9 cellular contexts compared by ENCODE assay signal in the genomic region with DNA sequence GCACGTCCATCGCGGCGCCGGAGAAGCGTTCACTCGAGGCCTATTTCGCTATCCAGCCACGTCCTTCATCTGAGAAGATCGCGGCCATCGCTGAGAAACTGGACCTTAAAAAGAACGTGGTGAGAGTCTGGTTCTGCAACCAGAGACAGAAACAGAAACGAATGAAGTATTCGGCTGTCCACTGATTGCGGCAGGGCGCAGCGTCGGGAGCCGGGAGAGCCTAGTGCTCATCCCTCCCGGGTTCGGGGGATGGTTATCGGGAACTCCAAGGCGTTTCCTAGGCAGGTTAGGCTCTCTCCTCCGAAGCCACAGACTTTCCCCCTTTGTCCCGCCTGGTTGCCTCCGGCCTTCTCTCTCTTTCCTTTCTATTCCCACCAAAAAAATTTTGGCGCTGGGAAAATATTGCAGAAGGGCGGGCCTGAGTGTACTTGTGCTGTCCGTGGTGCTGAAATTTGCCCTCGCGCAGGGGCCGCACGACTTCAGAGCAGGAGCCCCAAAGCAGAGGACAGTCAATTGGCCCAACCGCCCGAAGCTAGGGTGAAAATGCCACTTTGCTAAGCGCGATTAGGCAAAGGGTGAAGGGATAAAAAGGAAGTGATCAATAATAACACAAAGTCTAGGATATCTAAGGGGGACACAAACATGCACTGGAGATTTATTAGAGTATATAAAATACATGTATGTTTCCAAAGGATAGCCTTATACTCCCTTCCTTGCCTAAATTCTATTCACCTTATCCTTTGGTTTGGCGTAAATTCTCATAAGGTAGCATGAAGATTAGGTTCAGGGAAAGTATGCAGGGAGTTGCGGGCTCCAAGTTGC. TPM values are rescaled to one million over a fixed set of nuclear protein-coding genes. Genes with fewer than 3 reads are reported as not detected.
DNase-seq lines count a peak whose midpoint lies in the region; ATAC-seq, FAIRE-seq and TF ChIP-seq lines count a peak whose summit lies in the region.
"Had no signal": no experiment of that assay in that cellular context is flagged by ENCODE, and none has a peak within 500 bp of the region (broad histone marks: within the 10 kb centered on the region; RNA-seq: fewer than 3 reads in every experiment).

No MANE protein-coding gene starts in this region.

- no peak overlapping the region for H3K27ac Mint-ChIP-seq in GM23338
- no peak overlapping the region for H3K27ac Mint-ChIP-seq in activated T-helper 17 cell treated with anti-CD3 and anti-CD28 coated beads, Interleukin-2, amount 50 U/mL, for 72 hours

- CTCF ChIA-PET in PC-3 (lab: Charles Lee) (no interaction called here), endothelial cell of umbilical vein (lab: Charles Lee) (interaction anchor here (0.6 kb wide), 1 partner anchor 81 kb away, joined by 4 read pairs; no protein-coding TSS in a partner anchor)

- H3K9me3 ChIP-seq in PC-3 (ENCODE audit: low read length), result no peaks in the 10 kb centered on the region
- no peaks in the 10 kb centered on the region for H3K9me3 ChIP-seq in endothelial cell of umbilical vein (replicated peaks; ENCODE audit: control insufficient read depth, insufficient read depth, low read length)
- no peaks in the 10 kb centered on the region for H3K9me3 ChIP-seq in neural cell (ENCODE audit: low read length)

- H3K36me3 Mint-ChIP-seq in GM23338 (ENCODE audit: low read depth), result no peaks in the 10 kb centered on the region
- H3K36me3 Mint-ChIP-seq in activated T-helper 17 cell treated with anti-CD3 and anti-CD28 coated beads, Interleukin-2, amount 50 U/mL, for 72 hours (ENCODE audit: low read depth), result peaks cover 8% of the 10 kb centered on the region

- BruUV-seq in PC-3 (replicated peaks; lab: Mats Ljungman, UMichigan) (no TSS peak), endothelial cell of umbilical vein (replicated peaks; lab: Mats Ljungman, UMichigan) (no TSS peak)

- no peak for TF ChIP-seq RAD21 in neural cell (conservative IDR thresholded peaks at IDR 0.05)

- H3K4me2 ChIP-seq in GM23338 (peak overlapping the region; percentile 86), PC-3 (ENCODE audit: low read length) (no peak overlapping the region), endothelial cell of umbilical vein (ENCODE audit: insufficient read depth, low read length) (peak overlapping the region; percentile 38), neural cell (ENCODE audit: low read length) (no peak overlapping the region)

- H3K9me3 Mint-ChIP-seq in GM23338, result peaks cover 9% of the 10 kb centered on the region; the same call in 2 of the 3 replicates
- H3K9me3 Mint-ChIP-seq in activated T-helper 17 cell treated with anti-CD3 and anti-CD28 coated beads, Interleukin-2, amount 50 U/mL, for 72 hours, result no peaks in the 10 kb centered on the region

- TF ChIP-seq CTCF in GM23338 (conservative IDR thresholded peaks at IDR 0.05; ENCODE audit: low read depth in 2 of 2) (no peak), PC-3 (conservative IDR thresholded peaks at IDR 0.05; ENCODE audit: low read depth, low read length) (no peak), endothelial cell of umbilical vein (IDR thresholded peaks at IDR 0.05; ENCODE audit: extremely low read depth in 1 of 2, insufficient read depth in 1 of 2, low read depth in 1 of 2, low read length in 2 of 2) (no peak), neural cell (IDR thresholded peaks at IDR 0.05; ENCODE audit: poor library complexity, severe bottlenecking) (no peak)

- H3K36me3 ChIP-seq in GM23338 (ENCODE audit: insufficient read depth), result no peaks in the 10 kb centered on the region
- no peaks in the 10 kb centered on the region for H3K36me3 ChIP-seq in PC-3 (ENCODE audit: low read depth, low read length)
- H3K36me3 ChIP-seq in endothelial cell of umbilical vein (ENCODE audit: control insufficient read depth in 2 of 2, extremely low read depth in 1 of 2, insufficient read depth in 2 of 2, low read length in 2 of 2), result no peaks in the 10 kb centered on the region
- H3K36me3 ChIP-seq in neural cell (ENCODE audit: insufficient read depth, low read length), result no peaks in the 10 kb centered on the region

- H3K27ac ChIP-seq in GM23338 (ENCODE audit: low read depth) (no peak overlapping the region), PC-3 (ENCODE audit: low read length) (no peak overlapping the region), endothelial cell of umbilical vein (ENCODE audit: insufficient read depth, low read depth, low read length) (no peak overlapping the region), neural cell (ENCODE audit: low read length) (no peak overlapping the region)

- peaks cover 100% of the 10 kb centered on the region for H3K27me3 Mint-ChIP-seq in GM23338 (ENCODE audit: insufficient read depth, low read depth, poor library complexity)
- peaks cover 82% of the 10 kb centered on the region for H3K27me3 Mint-ChIP-seq in activated T-helper 17 cell treated with anti-CD3 and anti-CD28 coated beads, Interleukin-2, amount 50 U/mL, for 72 hours

- dilution Hi-C loops in endothelial cell of umbilical vein (cut with MboI; ENCODE audit: extremely low pct_ligation_motif_present, low sequenced_read_pairs), result no loop called here

- intact Hi-C loops in PC-3 (cut with micrococcal nuclease) (no loop called here), endothelial cell of umbilical vein (cut with micrococcal nuclease) (no loop called here)

- H3F3A ChIP-seq in GM23338 (replicated peaks; ENCODE audit: low read depth) (peaks cover 39% of the 10 kb centered on the region), PC-3 (ENCODE audit: low read length, unreplicated experiment) (no peaks in the 10 kb centered on the region), neural cell (ENCODE audit: insufficient read depth, low read length, poor library complexity, severe bottlenecking) (no peaks in the 10 kb centered on the region)

- ATAC-seq in GM23338 (peak; percentile 3; the same call in 1 of the 3 replicates), PC-3 (0 out of 2 replicates have a peak, but pooled peaks have one; percentile 17)
- no peak for ATAC-seq in activated T-helper 17 cell treated with anti-CD3 and anti-CD28 coated beads, Interleukin-2, amount 50 U/mL, for 72 hours (replicated peaks)

- DNase-seq in GM23338 (ENCODE audit: low spot score) (peak; percentile 87), PC-3 (peak; percentile 52), endothelial cell of umbilical vein (ENCODE audit: low read depth, low spot score) (peak; percentile 54), NCI-H2081 treated with DMSO at 0.1 percent for 48 hours (lab: John Stamatoyannopoulos, UW) (no peak), NCI-H1694 treated with DMSO at 0.1 percent for 48 hours (lab: John Stamatoyannopoulos, UW) (no peak)
- no peak for DNase-seq in effector CD4-positive, alpha-beta T cell

- peaks cover 58% of the 10 kb centered on the region for H3K4me1 Mint-ChIP-seq in GM23338
- no peaks in the 10 kb centered on the region for H3K4me1 Mint-ChIP-seq in activated T-helper 17 cell treated with anti-CD3 and anti-CD28 coated beads, Interleukin-2, amount 50 U/mL, for 72 hours

- H3K79me2 ChIP-seq in GM23338 (replicated peaks; ENCODE audit: insufficient read depth), result no peaks in the 10 kb centered on the region
- H3K79me2 ChIP-seq in PC-3 (ENCODE audit: low read length), result no peaks in the 10 kb centered on the region
- H3K79me2 ChIP-seq in endothelial cell of umbilical vein (ENCODE audit: control insufficient read depth, insufficient read depth, low read length), result no peaks in the 10 kb centered on the region
- H3K79me2 ChIP-seq in neural cell (replicated peaks; ENCODE audit: insufficient read depth, low read length), result no peaks in the 10 kb centered on the region

- peaks cover 59% of the 10 kb centered on the region for H4K20me1 ChIP-seq in GM23338 (replicated peaks; ENCODE audit: insufficient read depth)
- H4K20me1 ChIP-seq in PC-3 (ENCODE audit: low read length), result no peaks in the 10 kb centered on the region
- no peaks in the 10 kb centered on the region for H4K20me1 ChIP-seq in endothelial cell of umbilical vein (replicated peaks; ENCODE audit: control insufficient read depth, extremely low read depth, insufficient read depth, low read length)
- no peaks in the 10 kb centered on the region for H4K20me1 ChIP-seq in neural cell (ENCODE audit: insufficient read depth)

- H3K27me3 ChIP-seq in GM23338 (ENCODE audit: insufficient read depth) (peaks cover 100% of the 10 kb centered on the region), PC-3 (ENCODE audit: low read length) (peaks cover 77% of the 10 kb centered on the region), endothelial cell of umbilical vein (ENCODE audit: control insufficient read depth in 2 of 2, insufficient read depth in 2 of 2, low read length in 2 of 2) (peaks cover 91 to 99% of the 10 kb centered on the region in 2 experiments), neural cell (ENCODE audit: insufficient read depth, low read depth, low read length) (peaks cover 100% of the 10 kb centered on the region)

- H2AFZ ChIP-seq in GM23338 (no peak overlapping the region), PC-3 (ENCODE audit: low read length) (no peak overlapping the region), endothelial cell of umbilical vein (ENCODE audit: low read depth, low read length) (no peak overlapping the region), neural cell (ENCODE audit: low read depth, low read length) (no peak overlapping the region)

- H3K9me2 ChIP-seq in GM23338 (ENCODE audit: insufficient read depth) (no peaks in the 10 kb centered on the region), PC-3 (replicated peaks; ENCODE audit: low read length) (no peaks in the 10 kb centered on the region), neural cell (ENCODE audit: insufficient read depth, low read length) (no peaks in the 10 kb centered on the region)

- H3K4me3 ChIP-seq in GM23338 (peak overlapping the region; percentile 73), PC-3 (ENCODE audit: low read length) (no peak overlapping the region), endothelial cell of umbilical vein (replicated peaks in 1 of 3; ENCODE audit: insufficient read depth in 1 of 3, low read depth in 1 of 3, low read length in 3 of 3) (no peak overlapping the region), neural cell (ENCODE audit: low read length) (peak overlapping the region; percentile 79)

- H3K4me1 ChIP-seq in GM23338 (ENCODE audit: insufficient read depth) (peaks cover 49% of the 10 kb centered on the region), PC-3 (ENCODE audit: insufficient read depth, low read length) (no peaks in the 10 kb centered on the region), endothelial cell of umbilical vein (ENCODE audit: control insufficient read depth, extremely low read depth, insufficient read depth, low read length) (no peaks in the 10 kb centered on the region)

- H3K9ac ChIP-seq in PC-3 (ENCODE audit: low read length), result no peak overlapping the region
- H3K9ac ChIP-seq in endothelial cell of umbilical vein (replicated peaks; ENCODE audit: extremely low read depth, insufficient read depth, low read length), result no peak overlapping the region
- no peak overlapping the region for H3K9ac ChIP-seq in neural cell (ENCODE audit: low read length)

- no peak for TF ChIP-seq EP300 in neural cell (conservative IDR thresholded peaks at IDR 0.05; ENCODE audit: poor library complexity, severe bottlenecking)

- peak overlapping the region; percentile 80 for H3K4me3 Mint-ChIP-seq in GM23338
- no peak overlapping the region for H3K4me3 Mint-ChIP-seq in activated T-helper 17 cell treated with anti-CD3 and anti-CD28 coated beads, Interleukin-2, amount 50 U/mL, for 72 hours

- no peak for TF ChIP-seq POLR2A in endothelial cell of umbilical vein (IDR thresholded peaks at IDR 0.05; ENCODE audit: low read depth, low read length)

- POLR2A ChIA-PET in PC-3 (lab: Charles Lee; ENCODE audit: unreplicated experiment) (no interaction called here), endothelial cell of umbilical vein (lab: Charles Lee) (no interaction called here)

- H3K9me1 ChIP-seq in endothelial cell of umbilical vein (replicated peaks; ENCODE audit: control insufficient read depth, extremely low read depth, insufficient read depth, low read length), result no peaks in the 10 kb centered on the region

- FAIRE-seq in endothelial cell of umbilical vein (lab: Jason Lieb, UNC), result peak; percentile 68
- FAIRE-seq: islet of Langerhans had no signal

RNA-seq across cellular contexts. Expression of gene POU4F3, which starts 1.8 kb away (rescaled TPM):
- total RNA-seq in GM23338 (2014; rRNA removed; shearing (Covaris generic)), result 0.49 TPM in 1 of 2 replicates, not detected in the other
- 0.09 TPM in 1 of 2 replicates, not detected in the other for polyA plus RNA-seq in GM23338 (2016; fragmentation: Nextera tagmentation; extraction: Ambion mirVana)
- total RNA-seq in PC-3 (2014; rRNA removed), result not detected in 2 replicates
- not detected in 2 replicates for total RNA-seq in endothelial cell of umbilical vein
- 0.08 and 0.10 TPM in 2 replicates for polyA plus RNA-seq in endothelial cell of umbilical vein
- polyA plus RNA-seq in endothelial cell of umbilical vein (2011; cell fraction: cytosol; rRNA removed), result 0.08 TPM in 2 replicates
- polyA plus RNA-seq in endothelial cell of umbilical vein (2011; cell fraction: nucleus; rRNA removed), result 0.10 TPM in 1 of 2 replicates, not detected in the other
- polyA plus RNA-seq in endothelial cell of umbilical vein (2012), result 0.08 TPM in 1 of 2 replicates, not detected in the other
- polyA minus RNA-seq in endothelial cell of umbilical vein, result 0.10 and 0.36 TPM in 2 replicates
- polyA minus RNA-seq in endothelial cell of umbilical vein (2011; cell fraction: cytosol; rRNA and poly(A)+ RNA removed), result not detected
- polyA minus RNA-seq in endothelial cell of umbilical vein (2011; cell fraction: nucleus; rRNA and poly(A)+ RNA removed), result 0.14 TPM in 1 of 2 replicates, not detected in the other
- 0.15 and 0.22 TPM in 2 replicates for polyA plus RNA-seq in neural cell
- polyA minus RNA-seq in neural cell, result 0.35 TPM in 1 of 2 replicates, not detected in the other
- total RNA-seq in activated T-helper 17 cell treated with anti-CD3 and anti-CD28 coated beads, Interleukin-2, amount 50 U/mL, for 72 hours, result not detected

Comparison
In these comparisons a context has a peak if more than half of its experiments do, and no peak if none do; other contexts are left out.
1. DNase-seq: peak in GM23338 (single experiment), PC-3 (single experiment) and endothelial cell of umbilical vein (single experiment); none in NCI-H2081 treated with DMSO at 0.1 percent for 48 hours (single experiment), NCI-H1694 treated with DMSO at 0.1 percent for 48 hours (single experiment) and effector CD4-positive, alpha-beta T cell (single experiment).
2. H3K4me2 ChIP-seq: peak in GM23338 (single experiment) and endothelial cell of umbilical vein (single experiment); none in PC-3 (single experiment) and neural cell (single experiment).
3. H3K4me3 ChIP-seq: peak in GM23338 (single experiment) and neural cell (single experiment); none in PC-3 (single experiment) and endothelial cell of umbilical vein (0 of 3).